1 cellular context compared by ENCODE assay signal in the genomic region with DNA sequence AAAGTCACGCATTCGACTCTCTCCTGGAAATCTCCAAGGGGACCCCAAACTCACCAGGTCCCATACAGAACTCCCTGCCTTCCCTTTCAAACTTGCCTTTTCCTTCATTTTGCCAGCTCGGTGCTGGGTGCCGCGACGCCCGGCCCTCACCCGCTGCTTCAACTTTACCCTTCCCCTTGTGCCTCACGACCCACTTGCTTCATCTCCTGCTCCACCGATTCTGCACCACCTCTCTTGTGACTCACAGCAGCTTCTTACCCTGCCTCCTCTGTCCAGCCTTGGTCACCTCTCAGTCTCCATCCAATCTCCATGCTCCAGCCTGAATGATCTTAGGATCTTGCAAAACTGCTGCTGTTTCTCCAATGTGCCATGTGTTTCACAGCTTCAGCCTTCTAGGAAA.
TF ChIP-seq lines count a peak whose summit lies in the region.

No MANE protein-coding gene starts in this region.

TF ChIP-seq in GM23338, 12 proteins besides CTCF, POLR2A, EP300 and RAD21:
- TF ChIP-seq EZH2 (IDR thresholded peaks at IDR 0.05; ENCODE audit: low read depth, unreplicated experiment) (no peak), CREB1 (CRISPR knock-in tag; IDR thresholded peaks at IDR 0.05; ENCODE audit: low read depth) (no peak), ZNF114 (CRISPR knock-in tag; IDR thresholded peaks at IDR 0.05) (no peak), NANOG (IDR thresholded peaks at IDR 0.05; ENCODE audit: borderline replicate concordance) (no peak), POLR2AphosphoS5 (IDR thresholded peaks at IDR 0.05; ENCODE audit: low read depth) (no peak), ZNF331 (CRISPR knock-in tag; IDR thresholded peaks at IDR 0.05; ENCODE audit: low read depth) (no peak), STAT1 (IDR thresholded peaks at IDR 0.05; ENCODE audit: unreplicated experiment) (no peak), JUNB (IDR thresholded peaks at IDR 0.05; ENCODE audit: unreplicated experiment) (no peak), EZH2phosphoT487 (IDR thresholded peaks at IDR 0.05; ENCODE audit: unreplicated experiment) (no peak)
- TF ChIP-seq, protein P1, sequence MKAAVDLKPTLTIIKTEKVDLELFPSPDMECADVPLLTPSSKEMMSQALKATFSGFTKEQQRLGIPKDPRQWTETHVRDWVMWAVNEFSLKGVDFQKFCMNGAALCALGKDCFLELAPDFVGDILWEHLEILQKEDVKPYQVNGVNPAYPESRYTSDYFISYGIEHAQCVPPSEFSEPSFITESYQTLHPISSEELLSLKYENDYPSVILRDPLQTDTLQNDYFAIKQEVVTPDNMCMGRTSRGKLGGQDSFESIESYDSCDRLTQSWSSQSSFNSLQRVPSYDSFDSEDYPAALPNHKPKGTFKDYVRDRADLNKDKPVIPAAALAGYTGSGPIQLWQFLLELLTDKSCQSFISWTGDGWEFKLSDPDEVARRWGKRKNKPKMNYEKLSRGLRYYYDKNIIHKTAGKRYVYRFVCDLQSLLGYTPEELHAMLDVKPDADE (IDR thresholded peaks at IDR 0.05), result no peak
- TF ChIP-seq, protein P2, sequence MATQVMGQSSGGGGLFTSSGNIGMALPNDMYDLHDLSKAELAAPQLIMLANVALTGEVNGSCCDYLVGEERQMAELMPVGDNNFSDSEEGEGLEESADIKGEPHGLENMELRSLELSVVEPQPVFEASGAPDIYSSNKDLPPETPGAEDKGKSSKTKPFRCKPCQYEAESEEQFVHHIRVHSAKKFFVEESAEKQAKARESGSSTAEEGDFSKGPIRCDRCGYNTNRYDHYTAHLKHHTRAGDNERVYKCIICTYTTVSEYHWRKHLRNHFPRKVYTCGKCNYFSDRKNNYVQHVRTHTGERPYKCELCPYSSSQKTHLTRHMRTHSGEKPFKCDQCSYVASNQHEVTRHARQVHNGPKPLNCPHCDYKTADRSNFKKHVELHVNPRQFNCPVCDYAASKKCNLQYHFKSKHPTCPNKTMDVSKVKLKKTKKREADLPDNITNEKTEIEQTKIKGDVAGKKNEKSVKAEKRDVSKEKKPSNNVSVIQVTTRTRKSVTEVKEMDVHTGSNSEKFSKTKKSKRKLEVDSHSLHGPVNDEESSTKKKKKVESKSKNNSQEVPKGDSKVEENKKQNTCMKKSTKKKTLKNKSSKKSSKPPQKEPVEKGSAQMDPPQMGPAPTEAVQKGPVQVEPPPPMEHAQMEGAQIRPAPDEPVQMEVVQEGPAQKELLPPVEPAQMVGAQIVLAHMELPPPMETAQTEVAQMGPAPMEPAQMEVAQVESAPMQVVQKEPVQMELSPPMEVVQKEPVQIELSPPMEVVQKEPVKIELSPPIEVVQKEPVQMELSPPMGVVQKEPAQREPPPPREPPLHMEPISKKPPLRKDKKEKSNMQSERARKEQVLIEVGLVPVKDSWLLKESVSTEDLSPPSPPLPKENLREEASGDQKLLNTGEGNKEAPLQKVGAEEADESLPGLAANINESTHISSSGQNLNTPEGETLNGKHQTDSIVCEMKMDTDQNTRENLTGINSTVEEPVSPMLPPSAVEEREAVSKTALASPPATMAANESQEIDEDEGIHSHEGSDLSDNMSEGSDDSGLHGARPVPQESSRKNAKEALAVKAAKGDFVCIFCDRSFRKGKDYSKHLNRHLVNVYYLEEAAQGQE (IDR thresholded peaks at IDR 0.05; ENCODE audit: unreplicated experiment), result no peak
- TF ChIP-seq, protein P3, sequence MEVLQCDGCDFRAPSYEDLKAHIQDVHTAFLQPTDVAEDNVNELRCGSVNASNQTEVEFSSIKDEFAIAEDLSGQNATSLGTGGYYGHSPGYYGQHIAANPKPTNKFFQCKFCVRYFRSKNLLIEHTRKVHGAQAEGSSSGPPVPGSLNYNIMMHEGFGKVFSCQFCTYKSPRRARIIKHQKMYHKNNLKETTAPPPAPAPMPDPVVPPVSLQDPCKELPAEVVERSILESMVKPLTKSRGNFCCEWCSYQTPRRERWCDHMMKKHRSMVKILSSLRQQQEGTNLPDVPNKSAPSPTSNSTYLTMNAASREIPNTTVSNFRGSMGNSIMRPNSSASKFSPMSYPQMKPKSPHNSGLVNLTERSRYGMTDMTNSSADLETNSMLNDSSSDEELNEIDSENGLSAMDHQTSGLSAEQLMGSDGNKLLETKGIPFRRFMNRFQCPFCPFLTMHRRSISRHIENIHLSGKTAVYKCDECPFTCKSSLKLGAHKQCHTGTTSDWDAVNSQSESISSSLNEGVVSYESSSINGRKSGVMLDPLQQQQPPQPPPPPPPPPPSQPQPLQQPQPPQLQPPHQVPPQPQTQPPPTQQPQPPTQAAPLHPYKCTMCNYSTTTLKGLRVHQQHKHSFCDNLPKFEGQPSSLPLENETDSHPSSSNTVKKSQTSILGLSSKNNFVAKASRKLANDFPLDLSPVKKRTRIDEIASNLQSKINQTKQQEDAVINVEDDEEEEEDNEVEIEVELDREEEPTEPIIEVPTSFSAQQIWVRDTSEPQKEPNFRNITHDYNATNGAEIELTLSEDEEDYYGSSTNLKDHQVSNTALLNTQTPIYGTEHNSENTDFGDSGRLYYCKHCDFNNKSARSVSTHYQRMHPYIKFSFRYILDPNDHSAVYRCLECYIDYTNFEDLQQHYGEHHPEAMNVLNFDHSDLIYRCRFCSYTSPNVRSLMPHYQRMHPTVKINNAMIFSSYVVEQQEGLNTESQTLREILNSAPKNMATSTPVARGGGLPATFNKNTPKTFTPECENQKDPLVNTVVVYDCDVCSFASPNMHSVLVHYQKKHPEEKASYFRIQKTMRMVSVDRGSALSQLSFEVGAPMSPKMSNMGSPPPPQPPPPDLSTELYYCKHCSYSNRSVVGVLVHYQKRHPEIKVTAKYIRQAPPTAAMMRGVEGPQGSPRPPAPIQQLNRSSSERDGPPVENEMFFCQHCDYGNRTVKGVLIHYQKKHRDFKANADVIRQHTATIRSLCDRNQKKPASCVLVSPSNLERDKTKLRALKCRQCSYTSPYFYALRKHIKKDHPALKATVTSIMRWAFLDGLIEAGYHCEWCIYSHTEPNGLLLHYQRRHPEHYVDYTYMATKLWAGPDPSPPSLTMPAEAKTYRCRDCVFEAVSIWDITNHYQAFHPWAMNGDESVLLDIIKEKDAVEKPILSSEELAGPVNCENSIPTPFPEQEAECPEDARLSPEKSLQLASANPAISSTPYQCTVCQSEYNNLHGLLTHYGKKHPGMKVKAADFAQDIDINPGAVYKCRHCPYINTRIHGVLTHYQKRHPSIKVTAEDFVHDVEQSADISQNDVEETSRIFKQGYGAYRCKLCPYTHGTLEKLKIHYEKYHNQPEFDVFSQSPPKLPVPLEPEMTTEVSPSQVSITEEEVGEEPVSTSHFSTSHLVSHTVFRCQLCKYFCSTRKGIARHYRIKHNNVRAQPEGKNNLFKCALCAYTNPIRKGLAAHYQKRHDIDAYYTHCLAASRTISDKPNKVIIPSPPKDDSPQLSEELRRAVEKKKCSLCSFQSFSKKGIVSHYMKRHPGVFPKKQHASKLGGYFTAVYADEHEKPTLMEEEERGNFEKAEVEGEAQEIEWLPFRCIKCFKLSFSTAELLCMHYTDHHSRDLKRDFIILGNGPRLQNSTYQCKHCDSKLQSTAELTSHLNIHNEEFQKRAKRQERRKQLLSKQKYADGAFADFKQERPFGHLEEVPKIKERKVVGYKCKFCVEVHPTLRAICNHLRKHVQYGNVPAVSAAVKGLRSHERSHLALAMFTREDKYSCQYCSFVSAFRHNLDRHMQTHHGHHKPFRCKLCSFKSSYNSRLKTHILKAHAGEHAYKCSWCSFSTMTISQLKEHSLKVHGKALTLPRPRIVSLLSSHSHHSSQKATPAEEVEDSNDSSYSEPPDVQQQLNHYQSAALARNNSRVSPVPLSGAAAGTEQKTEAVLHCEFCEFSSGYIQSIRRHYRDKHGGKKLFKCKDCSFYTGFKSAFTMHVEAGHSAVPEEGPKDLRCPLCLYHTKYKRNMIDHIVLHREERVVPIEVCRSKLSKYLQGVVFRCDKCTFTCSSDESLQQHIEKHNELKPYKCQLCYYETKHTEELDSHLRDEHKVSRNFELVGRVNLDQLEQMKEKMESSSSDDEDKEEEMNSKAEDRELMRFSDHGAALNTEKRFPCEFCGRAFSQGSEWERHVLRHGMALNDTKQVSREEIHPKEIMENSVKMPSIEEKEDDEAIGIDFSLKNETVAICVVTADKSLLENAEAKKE (CRISPR knock-in tag; IDR thresholded peaks at IDR 0.05), result no peak
